10 cellular contexts compared by ENCODE assay signal in genomic region chr4:113468165-113469022, GRCh38.
DNase-seq lines count a peak whose midpoint lies in the region; ATAC-seq, FAIRE-seq and TF ChIP-seq lines count a peak whose summit lies in the region.
"Had no signal": no experiment of that assay in that cellular context is flagged by ENCODE, and none has a peak within 500 bp of the region (broad histone marks: within the 10 kb centered on the region; RNA-seq: fewer than 3 reads in every experiment).

No MANE protein-coding gene starts in this region.

- no peak for ATAC-seq in CD4-positive, alpha-beta T cell (ENCODE audit: poor library complexity)
- ATAC-seq: GM12878 had no signal

- H3K9me3 ChIP-seq in CD4-positive, alpha-beta T cell (ENCODE audit: control insufficient read depth, low read length) = no peaks in the 10 kb centered on the region

- H3K36me3 Mint-ChIP-seq in activated T-helper 2 cell treated with anti-CD3 and anti-CD28 coated beads, Interferon-gamma antibody, Interleukin-2, Interleukin-4, amounts not matched to agents 10 μg/mL and 5 μg/mL and 100 μg/mL, durations not matched to agents 14 hours and 24 hours and 36 hours (ENCODE audit: low read depth) = peaks cover 42% of the 10 kb centered on the region
- H3K36me3 Mint-ChIP-seq in glutamatergic neuron (ENCODE audit: unreplicated experiment) = no peaks in the 10 kb centered on the region
- peaks cover 45% of the 10 kb centered on the region for H3K36me3 Mint-ChIP-seq in CD4-positive, alpha-beta T cell (ENCODE audit: low read depth)

- CTCF ChIA-PET in CD4-positive, alpha-beta T cell (lab: Charles Lee) = no interaction called here

- no peak overlapping the region for H3K27ac ChIP-seq in CD4-positive, alpha-beta T cell (ENCODE audit: low read depth, low read length)

- TF ChIP-seq CTCF in glutamatergic neuron (IDR thresholded peaks at IDR 0.05; ENCODE audit: partially characterized antibody, unreplicated experiment) = no peak
- TF ChIP-seq CTCF in CD4-positive, alpha-beta T cell (IDR thresholded peaks at IDR 0.05) = no peak

- H3K27me3 ChIP-seq in CD4-positive, alpha-beta T cell (ENCODE audit: control insufficient read depth, insufficient read depth, low read length) = no peaks in the 10 kb centered on the region

- H3K4me1 Mint-ChIP-seq in activated T-helper 2 cell treated with anti-CD3 and anti-CD28 coated beads, Interferon-gamma antibody, Interleukin-2, Interleukin-4, amounts not matched to agents 10 μg/mL and 5 μg/mL and 100 μg/mL, durations not matched to agents 14 hours and 24 hours and 36 hours (ENCODE audit: low read depth) = peaks cover 23% of the 10 kb centered on the region
- H3K4me1 Mint-ChIP-seq in glutamatergic neuron (ENCODE audit: low read depth, unreplicated experiment) = peaks cover 23% of the 10 kb centered on the region
- no peaks in the 10 kb centered on the region for H3K4me1 Mint-ChIP-seq in CD4-positive, alpha-beta T cell (ENCODE audit: low read depth)

- H3K27me3 Mint-ChIP-seq in activated T-helper 2 cell treated with anti-CD3 and anti-CD28 coated beads, Interferon-gamma antibody, Interleukin-2, Interleukin-4, amounts not matched to agents 10 μg/mL and 5 μg/mL and 100 μg/mL, durations not matched to agents 14 hours and 24 hours and 36 hours (ENCODE audit: low read depth) = no peaks in the 10 kb centered on the region
- no peaks in the 10 kb centered on the region for H3K27me3 Mint-ChIP-seq in glutamatergic neuron (ENCODE audit: unreplicated experiment)
- no peaks in the 10 kb centered on the region for H3K27me3 Mint-ChIP-seq in CD4-positive, alpha-beta T cell
- H3K27me3 Mint-ChIP-seq: dendritic cell treated with granulocyte-macrophage colony-stimulating factor and Interleukin-4, amounts not matched to agents 40 ng/mL and 50 ng/mL, for 4 days had no signal

- intact Hi-C loops in activated T-helper 2 cell treated with anti-CD3 and anti-CD28 coated beads, Interferon-gamma antibody, Interleukin-2, Interleukin-4, amounts not matched to agents 10 μg/mL and 5 μg/mL and 100 μg/mL, durations not matched to agents 14 hours and 24 hours and 36 hours (cut with micrococcal nuclease) = loop anchor here (1.0 kb wide), 1 partner anchor 21 kb away; no protein-coding TSS in a partner anchor
- intact Hi-C loops in CD4-positive, alpha-beta T cell (cut with DNase I, micrococcal nuclease) = no loop called here

- POLR2A ChIA-PET in CD4-positive, alpha-beta T cell (lab: Charles Lee) = no interaction called here

- H3K4me3 Mint-ChIP-seq in activated T-helper 2 cell treated with anti-CD3 and anti-CD28 coated beads, Interferon-gamma antibody, Interleukin-2, Interleukin-4, amounts not matched to agents 10 μg/mL and 5 μg/mL and 100 μg/mL, durations not matched to agents 14 hours and 24 hours and 36 hours (ENCODE audit: low read depth) = no peak overlapping the region
- no peak overlapping the region for H3K4me3 Mint-ChIP-seq in glutamatergic neuron (ENCODE audit: unreplicated experiment)
- no peak overlapping the region for H3K4me3 Mint-ChIP-seq in CD4-positive, alpha-beta T cell
- H3K4me3 Mint-ChIP-seq: dendritic cell treated with granulocyte-macrophage colony-stimulating factor and Interleukin-4, amounts not matched to agents 40 ng/mL and 50 ng/mL, for 4 days had no signal

- peak; percentile 91 for DNase-seq in AG08395 (ENCODE audit: low spot score)
- peak; percentile 86 for DNase-seq in HT-29 (ENCODE audit: low spot score)
- no peak for DNase-seq in activated T-helper 2 cell treated with anti-CD3 and anti-CD28 coated beads, Interferon-gamma antibody, Interleukin-2, Interleukin-4, amounts not matched to agents 10 μg/mL and 5 μg/mL and 100 μg/mL, durations not matched to agents 14 hours and 24 hours and 36 hours (ENCODE audit: low spot score)
- no peak for DNase-seq in glutamatergic neuron
- DNase-seq in pons (ENCODE audit: low spot score) = peak; percentile 84
- no peak for DNase-seq in NCI-H748 treated with DMSO at 0.1 percent for 48 hours (lab: John Stamatoyannopoulos, UW)
- no peak for DNase-seq in GM19239 (ENCODE audit: insufficient read length, low spot score)
- DNase-seq in CD4-positive, alpha-beta T cell = no peak

- no peak for FAIRE-seq in GM19239 (lab: Jason Lieb, UNC)
- FAIRE-seq: GM12878 had no signal

- H3K9me3 Mint-ChIP-seq in activated T-helper 2 cell treated with anti-CD3 and anti-CD28 coated beads, Interferon-gamma antibody, Interleukin-2, Interleukin-4, amounts not matched to agents 10 μg/mL and 5 μg/mL and 100 μg/mL, durations not matched to agents 14 hours and 24 hours and 36 hours = no peaks in the 10 kb centered on the region
- H3K9me3 Mint-ChIP-seq in glutamatergic neuron (ENCODE audit: unreplicated experiment) = peaks cover 2% of the 10 kb centered on the region
- H3K9me3 Mint-ChIP-seq in CD4-positive, alpha-beta T cell = no peaks in the 10 kb centered on the region
- H3K9me3 Mint-ChIP-seq: dendritic cell treated with granulocyte-macrophage colony-stimulating factor and Interleukin-4, amounts not matched to agents 40 ng/mL and 50 ng/mL, for 4 days had no signal

- peak overlapping the region; percentile 65 for H3K27ac Mint-ChIP-seq in activated T-helper 2 cell treated with anti-CD3 and anti-CD28 coated beads, Interferon-gamma antibody, Interleukin-2, Interleukin-4, amounts not matched to agents 10 μg/mL and 5 μg/mL and 100 μg/mL, durations not matched to agents 14 hours and 24 hours and 36 hours
- peak overlapping the region; percentile 74 for H3K27ac Mint-ChIP-seq in glutamatergic neuron (ENCODE audit: unreplicated experiment)
- H3K27ac Mint-ChIP-seq in CD4-positive, alpha-beta T cell = no peak overlapping the region
- H3K27ac Mint-ChIP-seq: dendritic cell treated with granulocyte-macrophage colony-stimulating factor and Interleukin-4, amounts not matched to agents 40 ng/mL and 50 ng/mL, for 4 days had no signal

Comparison
In these comparisons a context has a peak if more than half of its experiments do, and no peak if none do; other contexts are left out.
1. DNase-seq: peak in AG08395 (single experiment), HT-29 (single experiment) and pons (single experiment); none in activated T-helper 2 cell treated with anti-CD3 and anti-CD28 coated beads, Interferon-gamma antibody, Interleukin-2, Interleukin-4, amounts not matched to agents 10 μg/mL and 5 μg/mL and 100 μg/mL, durations not matched to agents 14 hours and 24 hours and 36 hours (single experiment), glutamatergic neuron (single experiment), NCI-H748 treated with DMSO at 0.1 percent for 48 hours (single experiment), GM19239 (single experiment) and CD4-positive, alpha-beta T cell (0 of 10).